In genomic region chr1:63486679-63487078, GRCh38 we compare ENCODE assay signal across 1 cellular context.
TF ChIP-seq lines count a peak whose summit lies in the region.

No MANE protein-coding gene starts in this region.

TF ChIP-seq in SK-N-SH, 30 proteins besides CTCF, POLR2A, EP300 and RAD21 (continued from another document):
- no peak for TF ChIP-seq RXRA (IDR thresholded peaks at IDR 0.05; ENCODE audit: borderline replicate concordance, low read depth)
